In genomic region chr9:18142964-18143363, GRCh38 we compare ENCODE assay signal across 10 cellular contexts.
DNase-seq lines count a peak whose midpoint lies in the region; ATAC-seq and TF ChIP-seq lines count a peak whose summit lies in the region.
"Had no signal": no experiment of that assay in that cellular context is flagged by ENCODE, and none has a peak within 500 bp of the region (broad histone marks: within the 10 kb centered on the region; RNA-seq: fewer than 3 reads in every experiment).

No MANE protein-coding gene starts in this region.

- DNase-seq in GM03348 (ENCODE audit: low spot score), result peak; percentile 17
- no peak for DNase-seq in astrocyte of the cerebellum (ENCODE audit: low read depth)
- DNase-seq in kidney epithelial cell (ENCODE audit: low read depth), result no peak
- DNase-seq in iPS-NIHi11 (ENCODE audit: low spot score), result no peak
- no peak for DNase-seq in activated CD4-positive, CD25-positive, alpha-beta regulatory T cell treated with anti-CD3 and anti-CD28 coated beads, Interleukin-2, amount 50 U/mL, for 72 hours
- no peak for DNase-seq in cortex of kidney (lab: John Stamatoyannopoulos, UW)
- DNase-seq: CD8-positive, alpha-beta memory T cell; NK-92 treated with Interleukin-12 subunit alpha and Interleukin-12 subunit beta, amount 100 ng/mL, for 24 hours had no signal

- no peaks in the 10 kb centered on the region for H3K27me3 ChIP-seq in kidney epithelial cell (ENCODE audit: control insufficient read depth, insufficient read depth, low read length)

- peak; percentile 62 for TF ChIP-seq CTCF in 22Rv1 (IDR thresholded peaks at IDR 0.05)
- peak; percentile 40 for TF ChIP-seq CTCF in astrocyte of the cerebellum (IDR thresholded peaks at IDR 0.05; ENCODE audit: low read depth, low read length, missing control alignments)
- peak; percentile 32 for TF ChIP-seq CTCF in kidney epithelial cell (IDR thresholded peaks at IDR 0.05; ENCODE audit: insufficient read depth, low read length, poor library complexity, severe bottlenecking)

- no peak for ATAC-seq in HG02884 (IDR thresholded peaks at IDR 0.05; ENCODE audit: unreplicated experiment)

- H3K36me3 ChIP-seq in kidney epithelial cell (ENCODE audit: control insufficient read depth, insufficient read depth, low read length), result no peaks in the 10 kb centered on the region

- H3K4me3 ChIP-seq in astrocyte of the cerebellum (ENCODE audit: low read depth, low read length) (no peak overlapping the region), kidney epithelial cell (ENCODE audit: low read depth, low read length) (no peak overlapping the region)

- in situ Hi-C loops in astrocyte of the cerebellum (cut with HindIII; ENCODE audit: low sequenced_read_pairs), result no loop called here

- no peak overlapping the region for H3K27ac ChIP-seq in 22Rv1
